In genomic region chr15:92653836-92654524, GRCh38 we compare ENCODE assay signal across 8 cellular contexts. TPM values are rescaled to one million over a fixed set of nuclear protein-coding genes. Genes with fewer than 3 reads are reported as not detected.
DNase-seq lines count a peak whose midpoint lies in the region; ATAC-seq and TF ChIP-seq lines count a peak whose summit lies in the region.

No MANE protein-coding gene starts in this region.

- peaks cover 4% of the 10 kb centered on the region for H3K36me3 Mint-ChIP-seq in nephron (ENCODE audit: low read depth)

- no peaks in the 10 kb centered on the region for H3K9me3 Mint-ChIP-seq in nephron

- no peaks in the 10 kb centered on the region for H3K27me3 Mint-ChIP-seq in nephron (ENCODE audit: low read depth)

- H3K27ac Mint-ChIP-seq in nephron = peak overlapping the region; percentile 48 to 75 (median 49)

- peak overlapping the region; percentile 87 to 92 (median 89) for H3K4me3 Mint-ChIP-seq in nephron

- TF ChIP-seq CTCF in nephron (IDR thresholded peaks at IDR 0.05; ENCODE audit: unreplicated experiment in 3 of 3) (no peak), ascending aorta (IDR thresholded peaks at IDR 0.05) (peak in 1 of 3 experiments; percentile 9)

- ATAC-seq in HG03520 (IDR thresholded peaks at IDR 0.05; ENCODE audit: unreplicated experiment) = no peak
- ATAC-seq in HG03045 (IDR thresholded peaks at IDR 0.05; ENCODE audit: unreplicated experiment) = no peak

- no peaks in the 10 kb centered on the region for H3K9me3 ChIP-seq in ascending aorta

- H3K36me3 ChIP-seq in ascending aorta = no peaks in the 10 kb centered on the region

- H3K27ac ChIP-seq in ascending aorta = no peak overlapping the region

- DNase-seq in DMS79 (lab: John Stamatoyannopoulos, UW) (peak; percentile 7), NCI-H1694 treated with DMSO at 0.1 percent for 48 hours (lab: John Stamatoyannopoulos, UW) (peak; percentile 83), cerebellar cortex (ENCODE audit: low spot score) (peak; percentile 15), ascending aorta (ENCODE audit: low spot score in 2 of 2) (no peak), NCI-H524 treated with DMSO at 0.1 percent for 48 hours (lab: John Stamatoyannopoulos, UW) (no peak)

- H3K4me1 Mint-ChIP-seq in nephron = peaks cover 52% of the 10 kb centered on the region

- intact Hi-C loops in ascending aorta (cut with DNase I) = no loop called here

- peaks cover 0 to 3% of the 10 kb centered on the region in 2 donors for H3K4me1 ChIP-seq in ascending aorta

- peak overlapping the region in 1 of 2 donors; percentile 83 for H3K4me3 ChIP-seq in ascending aorta

- no peaks in the 10 kb centered on the region for H3K27me3 ChIP-seq in ascending aorta

RNA-seq across cellular contexts. Expression of gene FAM174B, which starts 1.6 kb away (rescaled TPM):
- 5.2 TPM for total RNA-seq in ascending aorta

Comparison
In these comparisons a context has a peak if more than half of its experiments do, and no peak if none do; other contexts are left out.
1. DNase-seq: peak in DMS79 (single experiment), NCI-H1694 treated with DMSO at 0.1 percent for 48 hours (single experiment) and cerebellar cortex (single experiment); none in ascending aorta (0 of 2) and NCI-H524 treated with DMSO at 0.1 percent for 48 hours (single experiment).